Comparison of ENCODE assay signal across 2 cellular contexts in genomic region chr5:9573796-9574195, GRCh38.
TF ChIP-seq lines count a peak whose summit lies in the region.

No MANE protein-coding gene starts in this region.

TF ChIP-seq in GM23338, 12 proteins besides CTCF, POLR2A, EP300 and RAD21 (continued from another document):
- TF ChIP-seq ZNF462 (CRISPR knock-in tag; IDR thresholded peaks at IDR 0.05): no peak
- no peak for TF ChIP-seq CREB1 (CRISPR knock-in tag; IDR thresholded peaks at IDR 0.05; ENCODE audit: low read depth)
- TF ChIP-seq ZNF331 (CRISPR knock-in tag; IDR thresholded peaks at IDR 0.05; ENCODE audit: low read depth): no peak

TF ChIP-seq in WTC11, 78 proteins besides CTCF, POLR2A, EP300 and RAD21 (continued from another document):
- TF ChIP-seq, protein P1, sequence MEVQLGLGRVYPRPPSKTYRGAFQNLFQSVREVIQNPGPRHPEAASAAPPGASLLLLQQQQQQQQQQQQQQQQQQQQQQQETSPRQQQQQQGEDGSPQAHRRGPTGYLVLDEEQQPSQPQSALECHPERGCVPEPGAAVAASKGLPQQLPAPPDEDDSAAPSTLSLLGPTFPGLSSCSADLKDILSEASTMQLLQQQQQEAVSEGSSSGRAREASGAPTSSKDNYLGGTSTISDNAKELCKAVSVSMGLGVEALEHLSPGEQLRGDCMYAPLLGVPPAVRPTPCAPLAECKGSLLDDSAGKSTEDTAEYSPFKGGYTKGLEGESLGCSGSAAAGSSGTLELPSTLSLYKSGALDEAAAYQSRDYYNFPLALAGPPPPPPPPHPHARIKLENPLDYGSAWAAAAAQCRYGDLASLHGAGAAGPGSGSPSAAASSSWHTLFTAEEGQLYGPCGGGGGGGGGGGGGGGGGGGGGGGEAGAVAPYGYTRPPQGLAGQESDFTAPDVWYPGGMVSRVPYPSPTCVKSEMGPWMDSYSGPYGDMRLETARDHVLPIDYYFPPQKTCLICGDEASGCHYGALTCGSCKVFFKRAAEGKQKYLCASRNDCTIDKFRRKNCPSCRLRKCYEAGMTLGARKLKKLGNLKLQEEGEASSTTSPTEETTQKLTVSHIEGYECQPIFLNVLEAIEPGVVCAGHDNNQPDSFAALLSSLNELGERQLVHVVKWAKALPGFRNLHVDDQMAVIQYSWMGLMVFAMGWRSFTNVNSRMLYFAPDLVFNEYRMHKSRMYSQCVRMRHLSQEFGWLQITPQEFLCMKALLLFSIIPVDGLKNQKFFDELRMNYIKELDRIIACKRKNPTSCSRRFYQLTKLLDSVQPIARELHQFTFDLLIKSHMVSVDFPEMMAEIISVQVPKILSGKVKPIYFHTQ (CRISPR knock-in tag; IDR thresholded peaks at IDR 0.05): no peak
TF ChIP-seq in WTC11: peak in this region for 0.
